Comparison of ENCODE assay signal across 35 cellular contexts in genomic region chr20:25547999-25548398, GRCh38.
"Had no signal": no experiment of that assay in that cellular context is flagged by ENCODE, and none has a peak within 500 bp of the region (broad histone marks: within the 10 kb centered on the region; RNA-seq: fewer than 3 reads in every experiment).

No MANE protein-coding gene starts in this region.

- DNase-seq: activated CD4-positive, alpha-beta memory T cell treated with anti-CD3 and anti-CD28 coated beads, Interleukin-2, amount 10 ng/mL, durations not matched to agents 7 days and 5 days; activated CD4-positive, alpha-beta T cell treated with anti-CD3 and anti-CD28 coated beads for 1 hour; activated CD4-positive, alpha-beta T cell treated with anti-CD3 and anti-CD28 coated beads, Interleukin-2, amount 10 ng/mL, durations not matched to agents 7 days and 5 days; activated CD8-positive, alpha-beta memory T cell treated with anti-CD3 and anti-CD28 coated beads, Interleukin-2, amount 50 U/mL, for 48 hours; activated gamma-delta T cell; activated naive CD4-positive, alpha-beta T cell treated with anti-CD3 and anti-CD28 coated beads, Interleukin-2, amount 10 ng/mL, durations not matched to agents 7 days and 5 days; activated naive CD8-positive, alpha-beta T cell treated with anti-CD3 and anti-CD28 coated beads, Interleukin-2, amount 10 ng/mL, durations not matched to agents 7 days and 5 days; activated T-cell treated with anti-CD3 and anti-CD28 coated beads, Interleukin-2, amount 50 U/mL, for 24 hours; effector memory CD8-positive, alpha-beta T cell; foreskin melanocyte; heart right ventricle; kidney glomerular epithelial cell; lower lobe of right lung; mucosa of descending colon; nephron progenitor cell; ovary; retina; stimulated activated CD4-positive, alpha-beta T cell treated with anti-CD3 and anti-CD28 coated beads, Interleukin-12 subunit alpha, Interleukin-12 subunit beta, amount 100 ng/mL, for 4 hours; stimulated activated CD4-positive, alpha-beta T cell treated with anti-CD3 and anti-CD28 coated beads, Interleukin-4, amount 100 ng/mL, for 24 hours; stimulated activated naive CD8-positive, alpha-beta T cell treated with anti-CD3 and anti-CD28 coated beads, Interleukin-15, amount 100 ng/mL, for 72 hours; substantia nigra; T1000 had no signal

- H3K4me1 ChIP-seq: ascending aorta had no signal

- H3K4me1 Mint-ChIP-seq: activated CD4-positive, alpha-beta memory T cell treated with anti-CD3 and anti-CD28 coated beads, Interleukin-2, amount 10 ng/mL, durations not matched to agents 7 days and 5 days; activated CD4-positive, alpha-beta T cell treated with anti-CD3 and anti-CD28 coated beads, Interleukin-2, amount 10 ng/mL, durations not matched to agents 7 days and 5 days; activated naive CD4-positive, alpha-beta T cell treated with anti-CD3 and anti-CD28 coated beads, Interleukin-2, amount 10 ng/mL, durations not matched to agents 7 days and 5 days; activated naive CD8-positive, alpha-beta T cell treated with anti-CD3 and anti-CD28 coated beads, Interleukin-2, amount 10 ng/mL, durations not matched to agents 7 days and 5 days; stimulated activated memory B cell treated with anti-CD40 and anti-IgM and Interleukin-4, amounts not matched to agents 10 μg/mL and 1 μg/mL and 100 μg/mL, for 72 hours; stimulated activated naive CD8-positive, alpha-beta T cell treated with anti-CD3 and anti-CD28 coated beads, Interleukin-15, amount 100 ng/mL, for 72 hours had no signal

- H3K4me3 ChIP-seq: ascending aorta, coronary artery, esophagus muscularis mucosa, heart right ventricle, lower lobe of right lung, mucosa of descending colon, ovary, skin epidermis, upper lobe of left lung had no signal

- H3K27ac Mint-ChIP-seq: activated CD4-positive, alpha-beta memory T cell treated with anti-CD3 and anti-CD28 coated beads, Interleukin-2, amount 10 ng/mL, durations not matched to agents 7 days and 5 days; activated CD4-positive, alpha-beta T cell treated with anti-CD3 and anti-CD28 coated beads, Interleukin-2, amount 10 ng/mL, durations not matched to agents 7 days and 5 days; activated naive CD4-positive, alpha-beta T cell treated with anti-CD3 and anti-CD28 coated beads, Interleukin-2, amount 10 ng/mL, durations not matched to agents 7 days and 5 days; activated naive CD8-positive, alpha-beta T cell treated with anti-CD3 and anti-CD28 coated beads, Interleukin-2, amount 10 ng/mL, durations not matched to agents 7 days and 5 days; activated T-cell treated with anti-CD3 and anti-CD28 coated beads, Interleukin-2, amount 50 U/mL, for 24 hours; brain; stimulated activated memory B cell treated with anti-CD40 and anti-IgM and Interleukin-4, amounts not matched to agents 10 μg/mL and 1 μg/mL and 100 μg/mL, for 72 hours; T-helper 1 cell treated with Interleukin-12 subunit alpha and Interleukin-12 subunit beta and Interleukin-4 antibody, amounts not matched to agents 30 μg/mL and 1 μg/mL, for 36 hours had no signal

- H3K4me3 Mint-ChIP-seq: activated CD4-positive, alpha-beta memory T cell treated with anti-CD3 and anti-CD28 coated beads, Interleukin-2, amount 10 ng/mL, durations not matched to agents 7 days and 5 days; activated CD4-positive, alpha-beta T cell treated with anti-CD3 and anti-CD28 coated beads, Interleukin-2, amount 10 ng/mL, durations not matched to agents 7 days and 5 days; activated naive CD4-positive, alpha-beta T cell treated with anti-CD3 and anti-CD28 coated beads, Interleukin-2, amount 10 ng/mL, durations not matched to agents 7 days and 5 days; activated naive CD8-positive, alpha-beta T cell treated with anti-CD3 and anti-CD28 coated beads, Interleukin-2, amount 10 ng/mL, durations not matched to agents 7 days and 5 days; activated T-cell treated with anti-CD3 and anti-CD28 coated beads, Interleukin-2, amount 50 U/mL, for 24 hours; brain; nephron progenitor cell; stimulated activated memory B cell treated with anti-CD40 and anti-IgM and Interleukin-4, amounts not matched to agents 10 μg/mL and 1 μg/mL and 100 μg/mL, for 72 hours; stimulated activated naive CD8-positive, alpha-beta T cell treated with anti-CD3 and anti-CD28 coated beads, Interleukin-15, amount 100 ng/mL, for 72 hours; T-helper 1 cell treated with Interleukin-12 subunit alpha and Interleukin-12 subunit beta and Interleukin-4 antibody, amounts not matched to agents 30 μg/mL and 1 μg/mL, for 36 hours; WTC11 had no signal

- H3K9me3 ChIP-seq: ascending aorta, esophagus muscularis mucosa, heart right ventricle, lower lobe of right lung, mucosa of descending colon, neutrophil, ovary, upper lobe of left lung had no signal

- H3K27me3 ChIP-seq: ascending aorta, esophagus muscularis mucosa, heart right ventricle, neutrophil, ovary, upper lobe of left lung had no signal

- H3K27ac ChIP-seq: ascending aorta, coronary artery, esophagus muscularis mucosa, heart right ventricle, lower lobe of right lung, neutrophil, ovary, skin epidermis, upper lobe of left lung had no signal

- H3K36me3 ChIP-seq: ascending aorta, esophagus muscularis mucosa, heart right ventricle, lower lobe of right lung, neutrophil, ovary, upper lobe of left lung had no signal

- FAIRE-seq: endothelial cell of umbilical vein had no signal

- ATAC-seq: effector memory CD8-positive, alpha-beta T cell; heart right ventricle; left lobe of liver; lower lobe of right lung; mucosa of descending colon; sciatic nerve; WTC11 had no signal

- H3K36me3 Mint-ChIP-seq: activated naive CD4-positive, alpha-beta T cell treated with anti-CD3 and anti-CD28 coated beads, Interleukin-2, amount 10 ng/mL, durations not matched to agents 7 days and 5 days; activated naive CD8-positive, alpha-beta T cell treated with anti-CD3 and anti-CD28 coated beads, Interleukin-2, amount 10 ng/mL, durations not matched to agents 7 days and 5 days; brain; stimulated activated memory B cell treated with anti-CD40 and anti-IgM and Interleukin-4, amounts not matched to agents 10 μg/mL and 1 μg/mL and 100 μg/mL, for 72 hours had no signal

- H3K9me3 Mint-ChIP-seq: activated CD4-positive, alpha-beta memory T cell treated with anti-CD3 and anti-CD28 coated beads, Interleukin-2, amount 10 ng/mL, durations not matched to agents 7 days and 5 days; activated CD4-positive, alpha-beta T cell treated with anti-CD3 and anti-CD28 coated beads, Interleukin-2, amount 10 ng/mL, durations not matched to agents 7 days and 5 days; activated naive CD4-positive, alpha-beta T cell treated with anti-CD3 and anti-CD28 coated beads, Interleukin-2, amount 10 ng/mL, durations not matched to agents 7 days and 5 days; activated naive CD8-positive, alpha-beta T cell treated with anti-CD3 and anti-CD28 coated beads, Interleukin-2, amount 10 ng/mL, durations not matched to agents 7 days and 5 days; activated T-cell treated with anti-CD3 and anti-CD28 coated beads, Interleukin-2, amount 50 U/mL, for 24 hours; brain; effector memory CD8-positive, alpha-beta T cell; nephron progenitor cell; stimulated activated memory B cell treated with anti-CD40 and anti-IgM and Interleukin-4, amounts not matched to agents 10 μg/mL and 1 μg/mL and 100 μg/mL, for 72 hours; stimulated activated naive CD8-positive, alpha-beta T cell treated with anti-CD3 and anti-CD28 coated beads, Interleukin-15, amount 100 ng/mL, for 72 hours; T-helper 1 cell treated with Interleukin-12 subunit alpha and Interleukin-12 subunit beta and Interleukin-4 antibody, amounts not matched to agents 30 μg/mL and 1 μg/mL, for 36 hours; WTC11 had no signal
